ENCODE assay signal across 1 cellular context in the genomic region with DNA sequence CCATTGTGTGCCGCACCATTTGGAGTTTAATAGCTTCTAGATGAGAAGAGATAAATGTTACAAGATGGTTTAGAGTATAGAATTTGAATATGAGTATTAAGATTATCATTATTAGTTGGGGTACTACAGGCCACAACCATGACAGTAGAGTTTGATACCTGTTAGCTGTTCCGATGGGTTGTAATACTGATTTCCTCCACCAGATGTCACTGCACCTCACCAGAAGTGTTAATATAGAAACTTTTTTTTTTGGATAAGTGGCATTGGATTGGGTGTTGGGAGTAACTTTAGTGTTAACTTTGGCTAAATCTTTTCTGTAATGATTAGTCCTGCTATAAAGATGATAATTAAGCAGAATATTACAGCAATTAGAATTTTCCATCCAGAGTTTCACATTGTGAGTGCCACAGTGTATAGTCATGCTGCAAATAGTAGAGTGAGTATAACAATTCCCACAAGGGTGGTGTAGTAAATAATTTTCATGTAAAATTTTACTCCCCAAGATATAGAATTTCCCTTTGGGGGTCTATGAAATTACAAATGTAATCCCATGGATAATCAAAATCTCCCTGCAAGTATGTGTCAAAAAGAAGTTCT.
TF ChIP-seq lines count a peak whose summit lies in the region.

No MANE protein-coding gene starts in this region.

TF ChIP-seq in SK-N-SH, 30 proteins besides CTCF, POLR2A, EP300 and RAD21 (continued from another document):
- TF ChIP-seq, protein P1, sequence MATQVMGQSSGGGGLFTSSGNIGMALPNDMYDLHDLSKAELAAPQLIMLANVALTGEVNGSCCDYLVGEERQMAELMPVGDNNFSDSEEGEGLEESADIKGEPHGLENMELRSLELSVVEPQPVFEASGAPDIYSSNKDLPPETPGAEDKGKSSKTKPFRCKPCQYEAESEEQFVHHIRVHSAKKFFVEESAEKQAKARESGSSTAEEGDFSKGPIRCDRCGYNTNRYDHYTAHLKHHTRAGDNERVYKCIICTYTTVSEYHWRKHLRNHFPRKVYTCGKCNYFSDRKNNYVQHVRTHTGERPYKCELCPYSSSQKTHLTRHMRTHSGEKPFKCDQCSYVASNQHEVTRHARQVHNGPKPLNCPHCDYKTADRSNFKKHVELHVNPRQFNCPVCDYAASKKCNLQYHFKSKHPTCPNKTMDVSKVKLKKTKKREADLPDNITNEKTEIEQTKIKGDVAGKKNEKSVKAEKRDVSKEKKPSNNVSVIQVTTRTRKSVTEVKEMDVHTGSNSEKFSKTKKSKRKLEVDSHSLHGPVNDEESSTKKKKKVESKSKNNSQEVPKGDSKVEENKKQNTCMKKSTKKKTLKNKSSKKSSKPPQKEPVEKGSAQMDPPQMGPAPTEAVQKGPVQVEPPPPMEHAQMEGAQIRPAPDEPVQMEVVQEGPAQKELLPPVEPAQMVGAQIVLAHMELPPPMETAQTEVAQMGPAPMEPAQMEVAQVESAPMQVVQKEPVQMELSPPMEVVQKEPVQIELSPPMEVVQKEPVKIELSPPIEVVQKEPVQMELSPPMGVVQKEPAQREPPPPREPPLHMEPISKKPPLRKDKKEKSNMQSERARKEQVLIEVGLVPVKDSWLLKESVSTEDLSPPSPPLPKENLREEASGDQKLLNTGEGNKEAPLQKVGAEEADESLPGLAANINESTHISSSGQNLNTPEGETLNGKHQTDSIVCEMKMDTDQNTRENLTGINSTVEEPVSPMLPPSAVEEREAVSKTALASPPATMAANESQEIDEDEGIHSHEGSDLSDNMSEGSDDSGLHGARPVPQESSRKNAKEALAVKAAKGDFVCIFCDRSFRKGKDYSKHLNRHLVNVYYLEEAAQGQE (IDR thresholded peaks at IDR 0.05; ENCODE audit: low read depth, low read length) = no peak
- TF ChIP-seq SMC3 (IDR thresholded peaks at IDR 0.05; ENCODE audit: low read depth, low read length) = 0 out of 2 replicates have a peak, but pooled peaks have one; percentile 16
